Comparison of ENCODE assay signal across 1 cellular context in genomic region chr20:51476106-51476505, GRCh38.
A peak's percentile ranks its signal among the peaks of the same experiment; 100 is the strongest.
TF ChIP-seq lines count a peak whose summit lies in the region.

No MANE protein-coding gene starts in this region.

TF ChIP-seq in HepG2, 621 proteins besides CTCF, POLR2A, EP300 and RAD21:
- 0 out of 2 replicates have a peak, but pooled peaks have one; percentile 48 for TF ChIP-seq CEBPB (IDR thresholded peaks at IDR 0.05; ENCODE audit: borderline replicate concordance, low read depth, low read length)
